ENCODE assay signal across 8 cellular contexts in the genomic region with DNA sequence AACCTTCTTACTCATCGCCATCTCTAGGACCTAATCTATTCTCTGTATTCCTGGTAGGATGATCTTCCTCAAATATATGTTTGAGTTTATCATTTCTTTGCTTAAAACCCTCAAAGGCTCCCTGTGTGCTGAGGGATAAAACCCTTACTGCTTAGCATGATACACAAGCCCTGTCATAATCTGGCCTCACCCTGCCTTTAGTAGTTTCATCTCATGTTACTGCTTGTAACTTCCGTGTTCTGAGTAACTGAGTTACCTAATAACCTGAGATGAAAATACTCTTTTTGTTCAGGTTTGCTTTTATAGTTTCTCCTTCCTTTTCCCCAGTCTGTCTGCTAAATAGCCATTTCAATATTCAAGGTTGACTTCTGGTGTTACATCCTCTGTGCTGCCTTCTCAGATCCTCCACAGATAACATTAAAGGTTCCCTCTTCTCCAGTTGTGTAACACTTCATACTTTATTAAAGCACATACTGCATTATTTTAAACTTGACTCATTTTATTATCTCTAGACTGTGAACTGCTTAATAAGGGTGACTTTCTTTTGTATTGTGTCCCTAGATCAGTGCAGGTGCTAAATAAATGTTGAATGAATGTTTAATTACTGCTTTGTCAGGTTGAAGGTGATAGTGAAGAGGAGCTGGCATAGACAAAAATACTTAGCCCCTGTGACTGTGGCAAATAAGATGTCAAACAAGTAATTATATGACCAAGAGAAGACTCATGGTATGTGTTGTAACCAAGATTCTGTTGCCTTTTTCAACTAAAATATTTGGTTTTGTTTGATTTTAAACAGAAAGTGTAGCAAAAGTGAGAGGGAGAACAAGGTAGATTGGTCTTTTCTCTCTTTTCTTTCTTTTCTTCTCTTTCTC. TPM values are rescaled to one million over a fixed set of nuclear protein-coding genes. Genes with fewer than 3 reads are reported as not detected.
DNase-seq lines count a peak whose midpoint lies in the region; ATAC-seq, FAIRE-seq and TF ChIP-seq lines count a peak whose summit lies in the region.

No MANE protein-coding gene starts in this region.

- TF ChIP-seq EP300 in HepG2 (IDR thresholded peaks at IDR 0.05; ENCODE audit: low read depth in 2 of 2, low read length in 2 of 2) (no peak), HepG2 (CRISPR knock-in tag; IDR thresholded peaks at IDR 0.05; ENCODE audit: borderline replicate concordance) (no peak)

- peaks cover 59% of the 10 kb centered on the region for H3K4me1 Mint-ChIP-seq in CD8-positive, alpha-beta T cell (ENCODE audit: low read depth)
- H3K4me1 Mint-ChIP-seq in GM23338, result peaks cover 32% of the 10 kb centered on the region

- H3K9me3 Mint-ChIP-seq in CD8-positive, alpha-beta T cell, result no peaks in the 10 kb centered on the region
- H3K9me3 Mint-ChIP-seq in GM23338, result no peaks in the 10 kb centered on the region

- H2AFZ ChIP-seq in GM23338 (no peak overlapping the region), HepG2 (ENCODE audit: low read length) (no peak overlapping the region)

- H3K36me3 Mint-ChIP-seq in CD8-positive, alpha-beta T cell, result peaks cover 8% of the 10 kb centered on the region
- no peaks in the 10 kb centered on the region for H3K36me3 Mint-ChIP-seq in GM23338 (ENCODE audit: low read depth)

- no peak overlapping the region for H3K4me3 Mint-ChIP-seq in CD8-positive, alpha-beta T cell
- no peak overlapping the region for H3K4me3 Mint-ChIP-seq in GM23338

- no peaks in the 10 kb centered on the region for H4K20me1 ChIP-seq in GM23338 (replicated peaks; ENCODE audit: insufficient read depth)
- H4K20me1 ChIP-seq in HepG2 (ENCODE audit: insufficient read depth, low read length), result peaks cover 65% of the 10 kb centered on the region

- H3K27ac Mint-ChIP-seq in CD8-positive, alpha-beta T cell, result peak overlapping the region; percentile 70
- peak overlapping the region; percentile 44 for H3K27ac Mint-ChIP-seq in GM23338

- H3K4me2 ChIP-seq in GM23338, result no peak overlapping the region
- H3K4me2 ChIP-seq in HepG2 (ENCODE audit: low read depth, low read length), result no peak overlapping the region

- H3K27ac ChIP-seq in CD8-positive, alpha-beta T cell (ENCODE audit: low read depth, low read length), result no peak overlapping the region
- peak overlapping the region; percentile 2; the same call in 1 of the 2 replicates for H3K27ac ChIP-seq in GM23338 (ENCODE audit: low read depth)
- no peak overlapping the region for H3K27ac ChIP-seq in HepG2 (ENCODE audit: extremely low read length, insufficient read depth, low read length)

- H3K9ac ChIP-seq in adipocyte (ENCODE audit: low read length), result no peak overlapping the region
- H3K9ac ChIP-seq in HepG2 (ENCODE audit: insufficient read depth, low read depth, low read length), result no peak overlapping the region

- no peak overlapping the region for H3K4me3 ChIP-seq in CD8-positive, alpha-beta T cell (ENCODE audit: low read depth, low read length)
- H3K4me3 ChIP-seq in GM23338 (no peak overlapping the region), adipocyte (ENCODE audit: low read length) (no peak overlapping the region), HepG2 (replicated peaks in 1 of 3; ENCODE audit: insufficient read depth in 1 of 3, low read depth in 2 of 3, low read length in 3 of 3) (no peak overlapping the region)

- WGBS in HepG2 (ENCODE audit: low lambda C conversion rate), result 83% methylated on average over 2 of the region's 2 CpGs

- TF ChIP-seq POLR2A in HepG2 (IDR thresholded peaks at IDR 0.05; ENCODE audit: insufficient read depth in 1 of 2, low read depth in 2 of 2, low read length in 2 of 2), result no peak

- intact Hi-C loops in CD8-positive, alpha-beta T cell (cut with DNase I, micrococcal nuclease), result no loop called here
- intact Hi-C loops in HepG2 (cut with micrococcal nuclease; ENCODE audit: unreplicated experiment), result loop anchor here (5.0 kb wide), 1 partner anchor 46 kb away; a partner anchor contains a TSS

- no peak for TF ChIP-seq RAD21 in HepG2 (CRISPR knock-in tag; IDR thresholded peaks at IDR 0.05)

- ATAC-seq in CD8-positive, alpha-beta T cell, result no peak
- no peak for ATAC-seq in GM23338
- no peak for ATAC-seq in HepG2
- no peak for ATAC-seq in HG02852 (IDR thresholded peaks at IDR 0.05; ENCODE audit: unreplicated experiment)
- no peak for ATAC-seq in HG02885 (IDR thresholded peaks at IDR 0.05; ENCODE audit: poor library complexity, unreplicated experiment)

- H3K9me2 ChIP-seq in GM23338 (ENCODE audit: insufficient read depth), result no peaks in the 10 kb centered on the region

- no peak for FAIRE-seq in HepG2 (lab: Jason Lieb, UNC)

- no peaks in the 10 kb centered on the region for H3K27me3 ChIP-seq in CD8-positive, alpha-beta T cell (ENCODE audit: insufficient read depth, low read length)
- H3K27me3 ChIP-seq in GM23338 (ENCODE audit: insufficient read depth), result no peaks in the 10 kb centered on the region
- H3K27me3 ChIP-seq in adipocyte (replicated peaks; ENCODE audit: control insufficient read depth, insufficient read depth, low read length), result no peaks in the 10 kb centered on the region
- no peaks in the 10 kb centered on the region for H3K27me3 ChIP-seq in HepG2 (ENCODE audit: control insufficient read depth in 1 of 2, insufficient read depth in 2 of 2, low read length in 2 of 2)

- CTCF ChIA-PET in CD8-positive, alpha-beta T cell (lab: Charles Lee), result interaction anchor here (1.4 kb wide), 1 partner anchor 217 kb away, joined by 4 read pairs; no protein-coding TSS in a partner anchor
- CTCF ChIA-PET in HepG2 (lab: Yijun Ruan, JAX; ENCODE audit: low intra/inter-chr PET ratio, low total read pairs), result no interaction called here

- H3K79me2 ChIP-seq in GM23338 (replicated peaks; ENCODE audit: insufficient read depth), result peaks cover 44% of the 10 kb centered on the region
- peaks cover 84% of the 10 kb centered on the region for H3K79me2 ChIP-seq in HepG2 (ENCODE audit: insufficient read depth, low read length)

- in situ Hi-C loops in HepG2 (cut with HindIII; ENCODE audit: extremely low pct_ligation_motif_present, low pct_unique_long_range_greater_than_20kb), result no loop called here

- TF ChIP-seq CTCF in CD8-positive, alpha-beta T cell (IDR thresholded peaks at IDR 0.05), result no peak
- no peak for TF ChIP-seq CTCF in GM23338 (conservative IDR thresholded peaks at IDR 0.05; ENCODE audit: low read depth in 2 of 2)
- no peak for TF ChIP-seq CTCF in HepG2 (CRISPR knock-in tag; IDR thresholded peaks at IDR 0.05)

- POLR2A ChIA-PET in CD8-positive, alpha-beta T cell (lab: Charles Lee), result no interaction called here
- POLR2A ChIA-PET in HepG2 (lab: Yijun Ruan, JAX), result interaction anchor here (0.5 kb wide), 1 partner anchor 68 kb away, joined by 3 read pairs; no protein-coding TSS in a partner anchor

- no peak for DNase-seq in CD8-positive, alpha-beta T cell
- no peak for DNase-seq in GM23338 (ENCODE audit: low spot score)
- DNase-seq in adipocyte (ENCODE audit: low read depth), result peak; percentile 38
- peak; percentile 36 for DNase-seq in HepG2 (ENCODE audit: low spot score)
- DNase-seq in stimulated activated CD4-positive, alpha-beta T cell treated with anti-CD3 and anti-CD28 coated beads, Interleukin-1b, Interleukin-23, amount 100 ng/mL, for 48 hours, result no peak
- DNase-seq in pons (ENCODE audit: low spot score), result no peak

- H3F3A ChIP-seq in GM23338 (replicated peaks; ENCODE audit: low read depth), result no peaks in the 10 kb centered on the region

- H3K9me3 ChIP-seq in CD8-positive, alpha-beta T cell (ENCODE audit: low read length), result no peaks in the 10 kb centered on the region
- H3K9me3 ChIP-seq in adipocyte (ENCODE audit: control insufficient read depth, low read length) (no peaks in the 10 kb centered on the region), HepG2 (ENCODE audit: low read length) (no peaks in the 10 kb centered on the region)

- peaks cover 8% of the 10 kb centered on the region for H3K4me1 ChIP-seq in CD8-positive, alpha-beta T cell (ENCODE audit: insufficient read depth, low read length)
- peaks cover 8% of the 10 kb centered on the region; the same call in 1 of the 2 replicates for H3K4me1 ChIP-seq in GM23338 (ENCODE audit: insufficient read depth)
- peaks cover 45% of the 10 kb centered on the region for H3K4me1 ChIP-seq in adipocyte (ENCODE audit: control insufficient read depth, insufficient read depth, low read length)
- H3K4me1 ChIP-seq in HepG2 (ENCODE audit: insufficient read depth, low read length), result peaks cover 59% of the 10 kb centered on the region

- no peaks in the 10 kb centered on the region for H3K36me3 ChIP-seq in CD8-positive, alpha-beta T cell (ENCODE audit: insufficient read depth, low read length)
- H3K36me3 ChIP-seq in GM23338 (ENCODE audit: insufficient read depth) (no peaks in the 10 kb centered on the region), adipocyte (ENCODE audit: control insufficient read depth, insufficient read depth, low read length, severe bottlenecking) (peaks cover 4% of the 10 kb centered on the region), HepG2 (replicated peaks in 1 of 2; ENCODE audit: control insufficient read depth in 1 of 2, insufficient read depth in 2 of 2, low read length in 2 of 2) (peaks cover 7 to 23% of the 10 kb centered on the region in 2 experiments)

- no peaks in the 10 kb centered on the region for H3K27me3 Mint-ChIP-seq in CD8-positive, alpha-beta T cell (ENCODE audit: low read depth)
- peaks cover 5% of the 10 kb centered on the region for H3K27me3 Mint-ChIP-seq in GM23338 (ENCODE audit: insufficient read depth, low read depth, poor library complexity)

- BruUV-seq in HepG2 (replicated peaks; lab: Mats Ljungman, UMichigan), result no TSS peak

RNA-seq across cellular contexts. Expression of a gene that starts 47.8 kb away (rescaled TPM):
- 10 to 100 TPM; 22.0 to 27.6 TPM for total RNA-seq in CD8-positive, alpha-beta T cell
- total RNA-seq in GM23338 (2014; rRNA removed; shearing (Covaris generic)), result 27.0 and 31.9 TPM in 2 replicates
- polyA plus RNA-seq in GM23338 (2016; fragmentation: Nextera tagmentation; extraction: Ambion mirVana) (10.6 and 12.6 TPM in 2 replicates), HepG2 (2011; rRNA removed) (38.4 and 54.3 TPM in 2 replicates)
- total RNA-seq in HepG2 (2016; rRNA removed; fragmentation: Illumina TruSeq; extraction: Trizol), result 20.5 and 49.3 TPM in 2 replicates
- 24.3 and 24.8 TPM in 2 replicates for total RNA-seq in HepG2 (2016; cell fraction: cytosol; rRNA removed; fragmentation: Illumina TruSeq; extraction: Trizol; ENCODE audit: low read depth)
- total RNA-seq in HepG2 (2016; cell fraction: insoluble cytoplasmic fraction; rRNA removed; fragmentation: Illumina TruSeq; extraction: Trizol), result 18.4 and 45.8 TPM in 2 replicates
- 11.3 and 13.6 TPM in 2 replicates for total RNA-seq in HepG2 (2016; cell fraction: membrane; rRNA removed; fragmentation: Illumina TruSeq; extraction: Trizol)
- 56.4 and 58.5 TPM in 2 replicates for total RNA-seq in HepG2 (2016; cell fraction: nucleus; rRNA removed; fragmentation: Illumina TruSeq; extraction: Trizol)
- 16.2 and 21.9 TPM in 2 replicates for polyA plus RNA-seq in HepG2 (2011; cell fraction: cytosol; rRNA removed)
- polyA plus RNA-seq in HepG2 (2011; cell fraction: nucleus; rRNA removed), result 40.8 and 43.9 TPM in 2 replicates
- 11.1 and 13.6 TPM in 2 replicates for polyA plus RNA-seq in HepG2 (2012)
- 0.27 and 0.49 TPM in 2 replicates for polyA plus RNA-seq in HepG2 (2016; cell fraction: cytosol; fragmentation: Illumina TruSeq; extraction: Trizol; ENCODE audit: low read depth)
- polyA plus RNA-seq in HepG2 (2016; cell fraction: insoluble cytoplasmic fraction; fragmentation: Illumina TruSeq; extraction: Trizol; ENCODE audit: low read depth), result 14.9 and 15.4 TPM in 2 replicates
- polyA plus RNA-seq in HepG2 (2016; cell fraction: membrane; fragmentation: Illumina TruSeq; extraction: Trizol; ENCODE audit: low read depth), result 1.1 and 1.6 TPM in 2 replicates
- polyA plus RNA-seq in HepG2 (2016; cell fraction: nucleus; fragmentation: Illumina TruSeq; extraction: Trizol; ENCODE audit: insufficient read depth, low read depth), result 44.4 and 51.2 TPM in 2 replicates
- polyA minus RNA-seq in HepG2 (2011; rRNA and poly(A)+ RNA removed; ENCODE audit: low replicate concordance), result 42.0 and 124 TPM in 2 replicates
- polyA minus RNA-seq in HepG2 (2011; cell fraction: cytosol; rRNA and poly(A)+ RNA removed), result 77.0 and 77.2 TPM in 2 replicates
- 142 and 175 TPM in 2 replicates for polyA minus RNA-seq in HepG2 (2011; cell fraction: nucleus; rRNA and poly(A)+ RNA removed)

Comparison
In these comparisons a context has a peak if more than half of its experiments do, and no peak if none do; other contexts are left out.
1. DNase-seq: peak in adipocyte (single experiment) and HepG2 (single experiment); none in CD8-positive, alpha-beta T cell (0 of 7), GM23338 (single experiment), stimulated activated CD4-positive, alpha-beta T cell treated with anti-CD3 and anti-CD28 coated beads, Interleukin-1b, Interleukin-23, amount 100 ng/mL, for 48 hours (single experiment) and pons (single experiment).